In genomic region chr9:94545940-94546339, GRCh38 we compare ENCODE assay signal across 10 cellular contexts. TPM values are rescaled to one million over a fixed set of nuclear protein-coding genes. Genes with fewer than 3 reads are reported as not detected.
"Had no signal": no experiment of that assay in that cellular context is flagged by ENCODE, and none has a peak within 500 bp of the region (broad histone marks: within the 10 kb centered on the region; RNA-seq: fewer than 3 reads in every experiment).

No MANE protein-coding gene starts in this region.

- H3K4me2 ChIP-seq: GM23338 had no signal

- H3K27ac ChIP-seq: GM23248 had no signal

- H3K9ac ChIP-seq: GM23248 had no signal

- H3K4me3 ChIP-seq: GM23248, GM23338, HAP-1 had no signal

- H3K9me3 ChIP-seq: HAP-1 had no signal

- H2AFZ ChIP-seq: GM23248, GM23338 had no signal

- H3K4me3 Mint-ChIP-seq: GM23338, H9, HFFc6 had no signal

- DNase-seq: GM23248, GOT3, H7, H9, HCEC 1CT, HFFc6 had no signal

- ATAC-seq: GM23338, HCT116 had no signal

- H3K9me3 Mint-ChIP-seq: HFFc6 had no signal

- H3K36me3 ChIP-seq: HAP-1 had no signal

- H3K4me1 Mint-ChIP-seq: GM23338 had no signal

- H3K27ac Mint-ChIP-seq: GM23338, HFFc6 had no signal

- FAIRE-seq: H1 had no signal

- H3K4me1 ChIP-seq: HAP-1 had no signal

RNA-seq across cellular contexts. Expression of gene PCAT7, which starts 8.9 kb away (rescaled TPM):
- total RNA-seq: GM23248, HFFc6 had no signal
- polyA plus RNA-seq: GM23248 had no signal

RNA-seq across cellular contexts. Expression of gene FBP2, which starts 47.7 kb away (rescaled TPM):
- total RNA-seq: GM23248, GM23338, H1, H7, H9, HFFc6 had no signal
- polyA plus RNA-seq: GM23248, GM23338, H1 had no signal
